11 cellular contexts compared by ENCODE assay signal in genomic region chr12:109651596-109651995, GRCh38.
"Had no signal": no experiment of that assay in that cellular context is flagged by ENCODE, and none has a peak within 500 bp of the region (broad histone marks: within the 10 kb centered on the region; RNA-seq: fewer than 3 reads in every experiment).

No MANE protein-coding gene starts in this region.

- H2AFZ ChIP-seq: GM23248, GM23338 had no signal

- H3K4me3 ChIP-seq: GM23248, GM23338, HAP-1 had no signal

- H3K27ac Mint-ChIP-seq: GM23338, H9, HFFc6 had no signal

- H3K9ac ChIP-seq: GM23248 had no signal

- H3K9me3 ChIP-seq: HAP-1 had no signal

- H3K9me3 Mint-ChIP-seq: GM23338, H9, HFFc6 had no signal

- ATAC-seq: GM23338, HCT116 had no signal

- H3K4me3 Mint-ChIP-seq: GM23338, H9, HFFc6 had no signal

- H3K36me3 ChIP-seq: HAP-1 had no signal

- FAIRE-seq: H1, H54 had no signal

- H3K27ac ChIP-seq: GM23248 had no signal

- H3K4me2 ChIP-seq: GM23338 had no signal

- DNase-seq: GM23248, GOT3, H7, H9, HCEC 1CT, HFFc6 had no signal
